Comparison of ENCODE assay signal across 26 cellular contexts in the genomic region with DNA sequence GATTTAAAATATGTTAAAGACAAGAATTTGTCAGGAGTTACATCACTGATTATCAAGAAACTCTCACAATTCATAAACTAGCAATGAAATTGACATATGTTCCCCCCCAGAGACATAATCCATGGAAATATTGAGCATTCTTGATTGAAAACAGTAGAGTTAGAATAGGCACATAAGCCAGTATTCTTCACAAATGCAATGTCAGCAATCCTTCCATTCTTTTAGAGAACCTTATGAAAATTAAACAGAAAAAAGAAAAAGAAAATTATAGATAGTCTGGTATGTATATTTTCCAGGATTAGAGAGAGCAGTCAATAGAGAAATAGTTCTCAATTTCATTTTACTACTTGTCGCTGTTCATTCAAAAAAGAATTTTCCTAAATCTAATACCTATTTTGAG.
"Had no signal": no experiment of that assay in that cellular context is flagged by ENCODE, and none has a peak within 500 bp of the region (broad histone marks: within the 10 kb centered on the region; RNA-seq: fewer than 3 reads in every experiment).

No MANE protein-coding gene starts in this region.

- H3K27me3 ChIP-seq: neural progenitor cell, ovary, spleen, stomach, thyroid gland, tibial nerve, upper lobe of left lung, vagina had no signal

- H2AFZ ChIP-seq: neural progenitor cell, parathyroid adenoma had no signal

- H3K9ac ChIP-seq: neural progenitor cell, parathyroid adenoma had no signal

- DNase-seq: natural killer cell; occipital lobe; ovary; posterior cingulate gyrus; psoas muscle; right cardiac atrium; spleen; stimulated activated CD4-positive, alpha-beta T cell treated with anti-CD3 and anti-CD28 coated beads, Interleukin-12 subunit alpha, Interleukin-12 subunit beta, amount 100 ng/mL, for 4 hours; stimulated activated CD4-positive, alpha-beta T cell treated with anti-CD3 and anti-CD28 coated beads, Interleukin-1b, Interleukin-23, amount 100 ng/mL, for 48 hours; stimulated activated CD4-positive, alpha-beta T cell treated with anti-CD3 and anti-CD28 coated beads, Interleukin-4, amount 100 ng/mL, for 1 hour; stimulated activated naive B cell treated with anti-CD40 and anti-IgM and Interleukin-4, amounts not matched to agents 10 μg/mL and 1 μg/mL and 100 μg/mL, for 72 hours; stimulated activated naive CD4-positive, alpha-beta T cell treated with Interleukin-2 at 50 U/mL for 16 hours; stomach; thyroid gland; trophoblast cell; upper lobe of left lung had no signal

- H3K4me1 ChIP-seq: parathyroid adenoma, psoas muscle, spleen, thyroid gland, tibial nerve, upper lobe of left lung, vagina had no signal

- H3K36me3 ChIP-seq: neural progenitor cell, ovary, spleen, stomach, thoracic aorta, thyroid gland, tibial nerve, upper lobe of left lung, vagina had no signal

- FAIRE-seq: urothelium cell line had no signal

- H3K4me3 ChIP-seq: neural progenitor cell, ovary, psoas muscle, skin epidermis, smooth muscle cell, spleen, stomach, thoracic aorta, thyroid gland, tibial nerve, upper lobe of left lung, vagina had no signal

- H3K9me3 ChIP-seq: ovary, psoas muscle, stomach, thoracic aorta, thyroid gland, upper lobe of left lung, vagina had no signal

- H3K79me2 ChIP-seq: parathyroid adenoma had no signal

- ATAC-seq: natural killer cell; psoas muscle; right cardiac atrium; sciatic nerve; stimulated activated effector memory CD8-positive, alpha-beta T cell treated with anti-CD3 and anti-CD28 coated beads, Interleukin-12 subunit alpha, Interleukin-12 subunit beta, amount 100 ng/mL, for 72 hours; stimulated activated naive B cell treated with anti-CD40 and anti-IgM and Interleukin-4, amounts not matched to agents 10 μg/mL and 1 μg/mL and 100 μg/mL, for 72 hours had no signal

- H3K4me2 ChIP-seq: neural progenitor cell, smooth muscle cell had no signal

- H3K27ac ChIP-seq: neural progenitor cell, ovary, parathyroid adenoma, psoas muscle, skin epidermis, spleen, stomach, thoracic aorta, thyroid gland, tibial nerve, upper lobe of left lung, vagina had no signal
